ENCODE assay signal across 15 cellular contexts in genomic region chr19:7152568-7152967, GRCh38.
DNase-seq lines count a peak whose midpoint lies in the region; ATAC-seq and TF ChIP-seq lines count a peak whose summit lies in the region.
"Had no signal": no experiment of that assay in that cellular context is flagged by ENCODE, and none has a peak within 500 bp of the region (broad histone marks: within the 10 kb centered on the region; RNA-seq: fewer than 3 reads in every experiment).

No MANE protein-coding gene starts in this region.

- H3K36me3 Mint-ChIP-seq in Caco-2 (ENCODE audit: insufficient read depth, unreplicated experiment): peaks cover 30% of the 10 kb centered on the region
- no peaks in the 10 kb centered on the region for H3K36me3 Mint-ChIP-seq in activated CD8-positive, alpha-beta T cell treated with anti-CD3 and anti-CD28 coated beads, Interleukin-2, amount 10 ng/mL, durations not matched to agents 7 days and 5 days (ENCODE audit: low read depth)

- H3K27me3 Mint-ChIP-seq in Caco-2 (ENCODE audit: insufficient read depth, unreplicated experiment): no peaks in the 10 kb centered on the region
- no peaks in the 10 kb centered on the region for H3K27me3 Mint-ChIP-seq in activated CD8-positive, alpha-beta T cell treated with anti-CD3 and anti-CD28 coated beads, Interleukin-2, amount 10 ng/mL, durations not matched to agents 7 days and 5 days (ENCODE audit: low read depth)

- peak overlapping the region; percentile 62 for H3K27ac Mint-ChIP-seq in Caco-2 (ENCODE audit: unreplicated experiment)
- peak overlapping the region; percentile 4 for H3K27ac Mint-ChIP-seq in activated CD8-positive, alpha-beta T cell treated with anti-CD3 and anti-CD28 coated beads, Interleukin-2, amount 10 ng/mL, durations not matched to agents 7 days and 5 days

- no CpG with 5 or more reads among the region's 13 CpGs for WGBS in mesendoderm (ENCODE audit: extremely low coverage, insufficient coverage, low lambda C conversion rate)

- no peaks in the 10 kb centered on the region for H3K9me3 ChIP-seq in Caco-2
- no peaks in the 10 kb centered on the region for H3K9me3 ChIP-seq in Karpas-422 (ENCODE audit: low read length)

- ATAC-seq in activated CD8-positive, alpha-beta T cell treated with anti-CD3 and anti-CD28 coated beads, Interleukin-2, amount 10 ng/mL, durations not matched to agents 7 days and 5 days: peak; percentile 45
- ATAC-seq in HG03469 (IDR thresholded peaks at IDR 0.05; ENCODE audit: unreplicated experiment): no peak

- H3K79me2 ChIP-seq in mesendoderm (ENCODE audit: control insufficient read depth, insufficient read depth, low read length): no peaks in the 10 kb centered on the region
- H3K79me2 ChIP-seq in Karpas-422 (ENCODE audit: low read length): no peaks in the 10 kb centered on the region

- H4K20me1 ChIP-seq in Karpas-422 (ENCODE audit: insufficient read depth, low read depth, low read length): no peaks in the 10 kb centered on the region

- peak; percentile 6 for DNase-seq in AG10803 (ENCODE audit: low read depth)
- peak; percentile 24 to 53 for DNase-seq in Caco-2
- DNase-seq in activated CD8-positive, alpha-beta T cell treated with anti-CD3 and anti-CD28 coated beads, Interleukin-2, amount 10 ng/mL, durations not matched to agents 7 days and 5 days: peak; percentile 26
- DNase-seq in mesendoderm: peak; percentile 36
- no peak for DNase-seq in Karpas-422
- no peak for DNase-seq in NCI-H187 (lab: John Stamatoyannopoulos, UW)
- DNase-seq: activated CD4-positive, CD25-positive, alpha-beta regulatory T cell; activated CD8-positive, alpha-beta memory T cell treated with anti-CD3 and anti-CD28 coated beads, Interleukin-2, amount 50 U/mL, for 48 hours; caudate nucleus; GF-D8; NCI-H524 treated with DMSO at 0.1 percent for 48 hours; nucleus accumbens; stimulated activated naive CD4-positive, alpha-beta T cell treated with Interleukin-2 at 50 U/mL for 16 hours had no signal

- no peak overlapping the region for H3K23ac ChIP-seq in mesendoderm (ENCODE audit: low read length)

- H2BK120ac ChIP-seq in mesendoderm (ENCODE audit: low read depth, low read length): no peak overlapping the region

- intact Hi-C loops in Caco-2 (cut with micrococcal nuclease; ENCODE audit: unreplicated experiment): no loop called here

- no peak overlapping the region for H3K4ac ChIP-seq in mesendoderm (ENCODE audit: low read depth, low read length)

- H3K9me2 ChIP-seq in Karpas-422 (replicated peaks; ENCODE audit: insufficient read depth, low read length): no peaks in the 10 kb centered on the region

- no peak overlapping the region for H4K5ac ChIP-seq in mesendoderm (ENCODE audit: low read length)

- no peak overlapping the region for H3K9ac ChIP-seq in mesendoderm (ENCODE audit: low read length)
- H3K9ac ChIP-seq in Karpas-422 (ENCODE audit: low read length): no peak overlapping the region

- H3K79me1 ChIP-seq in mesendoderm (ENCODE audit: low read length): no peaks in the 10 kb centered on the region

- no peak overlapping the region for H3K18ac ChIP-seq in mesendoderm (ENCODE audit: low read length)

- H4K8ac ChIP-seq in mesendoderm (ENCODE audit: low read depth, low read length): no peak overlapping the region

- H3K27me3 ChIP-seq in Caco-2 (replicated peaks; ENCODE audit: control insufficient read depth, insufficient read depth, low read length) (no peaks in the 10 kb centered on the region), mesendoderm (ENCODE audit: insufficient read depth, low read length, poor library complexity) (no peaks in the 10 kb centered on the region), Karpas-422 (ENCODE audit: low read length) (no peaks in the 10 kb centered on the region)

- no peak for TF ChIP-seq CTCF in AG10803 (conservative IDR thresholded peaks at IDR 0.05; ENCODE audit: low read length)
- no peak for TF ChIP-seq CTCF in Caco-2 (IDR thresholded peaks at IDR 0.05; ENCODE audit: insufficient read depth in 1 of 2, low read depth in 1 of 2, low read length in 1 of 2, severe bottlenecking in 1 of 2, unreplicated experiment in 1 of 2)

- POLR2A ChIA-PET in Caco-2 (lab: Charles Lee): no interaction called here
- POLR2A ChIA-PET in activated CD8-positive, alpha-beta T cell treated with anti-CD3 and anti-CD28 coated beads, Interleukin-2, amount 10 ng/mL, durations not matched to agents 7 days and 5 days (lab: Charles Lee): no interaction called here

- CTCF ChIA-PET in Caco-2 (lab: Charles Lee): interaction anchor here (0.6 to 0.9 kb wide), 2 partner anchors 68 to 189 kb away, joined by 3 read pairs; no protein-coding TSS in a partner anchor
- CTCF ChIA-PET in activated CD8-positive, alpha-beta T cell treated with anti-CD3 and anti-CD28 coated beads, Interleukin-2, amount 10 ng/mL, durations not matched to agents 7 days and 5 days (lab: Charles Lee): interaction anchor here (0.8 to 1.4 kb wide), 3 partner anchors 51 to 193 kb away, joined by 3 read pairs; no protein-coding TSS in a partner anchor

- H3K4me1 ChIP-seq in Caco-2: no peaks in the 10 kb centered on the region
- H3K4me1 ChIP-seq in mesendoderm (ENCODE audit: control insufficient read depth, low read depth, low read length): no peaks in the 10 kb centered on the region
- no peaks in the 10 kb centered on the region for H3K4me1 ChIP-seq in Karpas-422 (ENCODE audit: low read length)

- H3K9me3 Mint-ChIP-seq in Caco-2 (ENCODE audit: unreplicated experiment): peaks cover 8% of the 10 kb centered on the region
- H3K9me3 Mint-ChIP-seq in activated CD8-positive, alpha-beta T cell treated with anti-CD3 and anti-CD28 coated beads, Interleukin-2, amount 10 ng/mL, durations not matched to agents 7 days and 5 days (ENCODE audit: insufficient read depth): no peaks in the 10 kb centered on the region

- H3K56ac ChIP-seq in mesendoderm (ENCODE audit: low read length): no peak overlapping the region

- H2AFZ ChIP-seq in Karpas-422 (ENCODE audit: low read length): no peak overlapping the region

- no peak overlapping the region for H2BK5ac ChIP-seq in mesendoderm (ENCODE audit: low read length)

- H3K36me3 ChIP-seq in Caco-2 (ENCODE audit: control insufficient read depth, insufficient read depth, low read length) (no peaks in the 10 kb centered on the region), mesendoderm (ENCODE audit: control insufficient read depth, insufficient read depth, low read length) (no peaks in the 10 kb centered on the region), Karpas-422 (ENCODE audit: insufficient read depth, low read length) (no peaks in the 10 kb centered on the region)

- no peak overlapping the region for H3K4me3 Mint-ChIP-seq in Caco-2 (ENCODE audit: unreplicated experiment)
- H3K4me3 Mint-ChIP-seq in activated CD8-positive, alpha-beta T cell treated with anti-CD3 and anti-CD28 coated beads, Interleukin-2, amount 10 ng/mL, durations not matched to agents 7 days and 5 days: no peak overlapping the region

- H2BK15ac ChIP-seq in mesendoderm (replicated peaks; ENCODE audit: low read depth): no peak overlapping the region

- H2AK5ac ChIP-seq in mesendoderm (ENCODE audit: low read length): no peak overlapping the region

- H3K27ac ChIP-seq in mesendoderm (ENCODE audit: low read depth, low read length): no peak overlapping the region
- no peak overlapping the region for H3K27ac ChIP-seq in Karpas-422 (ENCODE audit: low read length)

- H3K4me1 Mint-ChIP-seq in Caco-2 (ENCODE audit: low read depth, unreplicated experiment): peaks cover 7% of the 10 kb centered on the region
- no peaks in the 10 kb centered on the region for H3K4me1 Mint-ChIP-seq in activated CD8-positive, alpha-beta T cell treated with anti-CD3 and anti-CD28 coated beads, Interleukin-2, amount 10 ng/mL, durations not matched to agents 7 days and 5 days (ENCODE audit: low read depth)

- no TSS peak for BruUV-seq in Caco-2 (replicated peaks; lab: Mats Ljungman, UMichigan)

- H3K4me2 ChIP-seq in mesendoderm (ENCODE audit: low read length) (no peak overlapping the region), Karpas-422 (ENCODE audit: low read depth, low read length, poor library complexity, severe bottlenecking) (no peak overlapping the region)
- H3K4me2 ChIP-seq: smooth muscle cell had no signal

- no peak overlapping the region for H3K4me3 ChIP-seq in AG10803 (ENCODE audit: low read length)
- H3K4me3 ChIP-seq in Caco-2 (ENCODE audit: low read depth, low read length): no peak overlapping the region
- H3K4me3 ChIP-seq in mesendoderm (ENCODE audit: low read length): no peak overlapping the region
- no peak overlapping the region for H3K4me3 ChIP-seq in Karpas-422 (ENCODE audit: low read length)
- H3K4me3 ChIP-seq: smooth muscle cell had no signal

Comparison
In these comparisons a context has a peak if more than half of its experiments do, and no peak if none do; other contexts are left out.
1. DNase-seq: peak in AG10803 (single experiment), Caco-2 (2 of 2), activated CD8-positive, alpha-beta T cell treated with anti-CD3 and anti-CD28 coated beads, Interleukin-2, amount 10 ng/mL, durations not matched to agents 7 days and 5 days (single experiment) and mesendoderm (single experiment); none in Karpas-422 (single experiment) and NCI-H187 (0 of 2).